In the genomic region with DNA sequence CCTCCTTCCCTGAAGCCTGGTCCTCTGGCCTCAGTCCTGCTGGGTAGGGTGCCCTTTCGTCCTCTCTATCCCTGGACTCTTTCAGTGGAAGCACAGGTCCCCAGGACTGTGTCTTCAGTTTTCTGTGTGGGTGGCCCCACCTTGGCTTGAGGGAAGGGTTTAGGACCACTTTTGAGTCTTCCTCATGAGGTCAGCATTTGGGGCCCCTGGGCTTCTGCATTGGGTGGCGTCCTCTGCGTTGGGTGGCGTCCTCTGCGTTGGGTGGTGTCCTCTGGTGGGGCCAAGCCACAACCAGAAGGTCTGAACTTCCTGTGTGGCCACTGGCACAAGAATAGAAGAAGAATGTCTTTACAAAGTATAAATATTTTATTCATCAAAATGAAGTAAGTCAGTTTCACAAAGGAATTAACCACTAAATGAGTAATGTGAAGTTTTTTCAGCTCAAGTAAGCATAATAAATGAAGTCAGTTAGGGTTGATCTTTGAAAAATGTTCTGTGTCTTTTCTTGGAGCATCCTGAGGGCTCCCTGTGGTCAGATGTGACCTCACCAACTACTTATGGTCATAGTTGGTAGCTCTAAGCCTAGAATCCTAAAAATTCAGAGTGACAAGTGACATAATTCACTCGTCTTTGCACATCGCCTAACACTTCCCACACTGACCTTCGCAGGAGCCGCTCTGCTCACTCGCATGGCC, we compare ENCODE assay signal across 12 cellular contexts. TPM values are rescaled to one million over a fixed set of nuclear protein-coding genes. Genes with fewer than 3 reads are reported as not detected.
DNase-seq lines count a peak whose midpoint lies in the region; ATAC-seq lines count a peak whose summit lies in the region.
"Had no signal": no experiment of that assay in that cellular context is flagged by ENCODE, and none has a peak within 500 bp of the region (broad histone marks: within the 10 kb centered on the region; RNA-seq: fewer than 3 reads in every experiment).

No MANE protein-coding gene starts in this region.

- ATAC-seq in left ventricle myocardium superior (peak; percentile 24), HG03095 (IDR thresholded peaks at IDR 0.05; ENCODE audit: unreplicated experiment) (no peak), HG03469 (IDR thresholded peaks at IDR 0.05; ENCODE audit: unreplicated experiment) (no peak)

- DNase-seq in GM04503 (ENCODE audit: low read depth) (peak; percentile 84), amniotic epithelial cell (ENCODE audit: low read depth) (peak; percentile 31), left ventricle myocardium superior (no peak), stromal cell of bone marrow (ENCODE audit: low read depth) (peak; percentile 53), NCI-H1105 treated with DMSO at 0.1 percent for 48 hours (lab: John Stamatoyannopoulos, UW) (no peak), NCI-H187 (lab: John Stamatoyannopoulos, UW) (no peak)
- DNase-seq: anterior cingulate cortex; DMS 273 treated with DMSO at 0.1 percent for 48 hours; nucleus accumbens; stimulated activated CD4-positive, alpha-beta T cell treated with anti-CD3 and anti-CD28 coated beads, Interleukin-4, amount 100 ng/mL, for 4 hours had no signal

- intact Hi-C loops in left ventricle myocardium superior (cut with micrococcal nuclease) = no loop called here

RNA-seq across cellular contexts. Expression of a gene that starts 39.2 kb away (rescaled TPM):
- total RNA-seq in left ventricle myocardium superior = 0.67 TPM

Comparison
In these comparisons a context has a peak if more than half of its experiments do, and no peak if none do; other contexts are left out.
1. DNase-seq: peak in GM04503 (single experiment), amniotic epithelial cell (single experiment) and stromal cell of bone marrow (single experiment); none in left ventricle myocardium superior (single experiment), NCI-H1105 treated with DMSO at 0.1 percent for 48 hours (single experiment) and NCI-H187 (0 of 2).